10 cellular contexts compared by ENCODE assay signal in genomic region chr21:38351961-38352521, GRCh38.
A peak's percentile ranks its signal among the peaks of the same experiment; 100 is the strongest.
DNase-seq lines count a peak whose midpoint lies in the region; ATAC-seq and TF ChIP-seq lines count a peak whose summit lies in the region.
"Had no signal": no experiment of that assay in that cellular context is flagged by ENCODE, and none has a peak within 500 bp of the region (broad histone marks: within the 10 kb centered on the region; RNA-seq: fewer than 3 reads in every experiment).

No MANE protein-coding gene starts in this region.

- no peaks in the 10 kb centered on the region for H3K9me3 Mint-ChIP-seq in activated CD4-positive, alpha-beta T cell treated with anti-CD3 and anti-CD28 coated beads for 36 hours (ENCODE audit: low read depth)
- H3K9me3 Mint-ChIP-seq in type B pancreatic cell: no peaks in the 10 kb centered on the region

- peak overlapping the region; percentile 48 for H3K9ac ChIP-seq in PC-3 (ENCODE audit: low read length)

- H3K4me3 ChIP-seq in PC-3 (ENCODE audit: low read length): no peak overlapping the region
- H3K4me3 ChIP-seq in foreskin fibroblast (ENCODE audit: low read depth in 1 of 2, low read length in 2 of 2): peak overlapping the region in 1 of 2 donors; percentile 8
- H3K4me3 ChIP-seq in lower leg skin (ENCODE audit: low read depth, poor library complexity, severe bottlenecking): no peak overlapping the region

- H4K20me1 ChIP-seq in PC-3 (ENCODE audit: low read length): no peaks in the 10 kb centered on the region

- no peaks in the 10 kb centered on the region for H3K79me2 ChIP-seq in PC-3 (ENCODE audit: low read length)

- peak overlapping the region; percentile 23 for H3K27ac Mint-ChIP-seq in activated CD4-positive, alpha-beta T cell treated with anti-CD3 and anti-CD28 coated beads for 36 hours
- peak overlapping the region; percentile 28 for H3K27ac Mint-ChIP-seq in type B pancreatic cell
- H3K27ac Mint-ChIP-seq: CD4-positive, CD25-positive, alpha-beta regulatory T cell had no signal

- H3K27me3 Mint-ChIP-seq in activated CD4-positive, alpha-beta T cell treated with anti-CD3 and anti-CD28 coated beads for 36 hours: peaks cover 6% of the 10 kb centered on the region
- peaks cover 10% of the 10 kb centered on the region for H3K27me3 Mint-ChIP-seq in type B pancreatic cell
- H3K27me3 Mint-ChIP-seq: CD4-positive, CD25-positive, alpha-beta regulatory T cell had no signal

- H3K4me2 ChIP-seq in PC-3 (ENCODE audit: low read length): peak overlapping the region; percentile 41

- BruUV-seq in PC-3 (replicated peaks; lab: Mats Ljungman, UMichigan): no TSS peak

- POLR2A ChIA-PET in activated CD4-positive, alpha-beta T cell treated with anti-CD3 and anti-CD28 coated beads for 36 hours (lab: Charles Lee): interaction anchor here (0.7 kb wide), 1 partner anchor 107 kb away, joined by 4 read pairs; no protein-coding TSS in a partner anchor
- POLR2A ChIA-PET in PC-3 (lab: Charles Lee; ENCODE audit: unreplicated experiment): no interaction called here

- peak overlapping the region; percentile 51 for H3K27ac ChIP-seq in PC-3 (ENCODE audit: low read length)

- no peaks in the 10 kb centered on the region for H3K36me3 Mint-ChIP-seq in activated CD4-positive, alpha-beta T cell treated with anti-CD3 and anti-CD28 coated beads for 36 hours (ENCODE audit: low read depth)
- H3K36me3 Mint-ChIP-seq in type B pancreatic cell: peaks cover 3% of the 10 kb centered on the region
- H3K36me3 Mint-ChIP-seq: CD4-positive, CD25-positive, alpha-beta regulatory T cell had no signal

- H3K4me3 Mint-ChIP-seq in activated CD4-positive, alpha-beta T cell treated with anti-CD3 and anti-CD28 coated beads for 36 hours: no peak overlapping the region
- H3K4me3 Mint-ChIP-seq in type B pancreatic cell: no peak overlapping the region
- H3K4me3 Mint-ChIP-seq: CD4-positive, CD25-positive, alpha-beta regulatory T cell had no signal

- TF ChIP-seq CTCF in PC-3 (conservative IDR thresholded peaks at IDR 0.05; ENCODE audit: low read depth, low read length): no peak
- TF ChIP-seq CTCF in foreskin fibroblast (IDR thresholded peaks at IDR 0.05; ENCODE audit: low read depth, low read length): no peak
- TF ChIP-seq CTCF in type B pancreatic cell (conservative IDR thresholded peaks at IDR 0.05): no peak
- TF ChIP-seq CTCF in lower leg skin (IDR thresholded peaks at IDR 0.05): no peak

- no peak for ATAC-seq in activated CD4-positive, alpha-beta T cell treated with anti-CD3 and anti-CD28 coated beads for 36 hours
- peak; percentile 58 for ATAC-seq in PC-3
- no peak for ATAC-seq in HG03175 (IDR thresholded peaks at IDR 0.05; ENCODE audit: unreplicated experiment)

- no peak for TF ChIP-seq POLR2A in lower leg skin (IDR thresholded peaks at IDR 0.05)

- H3K9me2 ChIP-seq in PC-3 (replicated peaks; ENCODE audit: low read length): no peaks in the 10 kb centered on the region

- WGBS in lower leg skin, 2 donors: 37% methylated on average over 10 of the region's 10 CpGs

- H3K9me3 ChIP-seq in PC-3 (ENCODE audit: low read length): no peaks in the 10 kb centered on the region

- H3K36me3 ChIP-seq in PC-3 (ENCODE audit: low read depth, low read length): no peaks in the 10 kb centered on the region

- intact Hi-C loops in activated CD4-positive, alpha-beta T cell treated with anti-CD3 and anti-CD28 coated beads for 36 hours (cut with DNase I, micrococcal nuclease): loop anchor here (1.0 to 10.0 kb wide), 3 partner anchors 133 to 677 kb away; no protein-coding TSS in a partner anchor
- intact Hi-C loops in PC-3 (cut with micrococcal nuclease) (loop anchor here (1.0 to 5.0 kb wide), 3 partner anchors 133 to 193 kb away; no protein-coding TSS in a partner anchor), lower leg skin (cut with DNase I; ENCODE audit: low total_unique reads) (loop anchor here (2.0 kb wide), 1 partner anchor 131 kb away; no protein-coding TSS in a partner anchor)

- peaks cover 15% of the 10 kb centered on the region for H3K4me1 ChIP-seq in PC-3 (ENCODE audit: insufficient read depth, low read length)

- CTCF ChIA-PET in activated CD4-positive, alpha-beta T cell treated with anti-CD3 and anti-CD28 coated beads for 36 hours (lab: Charles Lee): interaction anchor here (0.6 to 10.2 kb wide), 48 partner anchors 9 to 671 kb away, joined by 3 to 154 read pairs (median 4); no protein-coding TSS in a partner anchor
- CTCF ChIA-PET in PC-3 (lab: Charles Lee): interaction anchor here (0.5 to 1.6 kb wide), 9 partner anchors 27 to 651 kb away, joined by 3 to 12 read pairs (median 4); no protein-coding TSS in a partner anchor

- H2AFZ ChIP-seq in PC-3 (ENCODE audit: low read length): 0 out of 2 replicates have a peak overlapping the region, but pooled peaks have one; percentile 12

- peaks cover 41% of the 10 kb centered on the region for H3K4me1 Mint-ChIP-seq in activated CD4-positive, alpha-beta T cell treated with anti-CD3 and anti-CD28 coated beads for 36 hours
- H3K4me1 Mint-ChIP-seq in type B pancreatic cell (ENCODE audit: unreplicated experiment): peaks cover 38% of the 10 kb centered on the region

- DNase-seq in activated CD4-positive, alpha-beta T cell treated with anti-CD3 and anti-CD28 coated beads for 36 hours: no peak
- no peak for DNase-seq in activated CD4-positive, alpha-beta T cell treated with anti-CD3 and anti-CD28 coated beads for 1 hour
- DNase-seq in PC-3: peak; percentile 67
- peak; percentile 93 for DNase-seq in foreskin fibroblast
- DNase-seq in type B pancreatic cell (ENCODE audit: extremely low spot score, unreplicated experiment): no peak
- DNase-seq in mucosa of gallbladder (ENCODE audit: low spot score): no peak
- DNase-seq in lower leg skin (ENCODE audit: low spot score in 2 of 2): no peak
- DNase-seq: CD4-positive, CD25-positive, alpha-beta regulatory T cell; central memory CD4-positive, alpha-beta T cell had no signal

- H3K27me3 ChIP-seq in PC-3 (ENCODE audit: low read length): no peaks in the 10 kb centered on the region

- no peaks in the 10 kb centered on the region for H3F3A ChIP-seq in PC-3 (ENCODE audit: low read length, unreplicated experiment)

Comparison
In these comparisons a context has a peak if more than half of its experiments do, and no peak if none do; other contexts are left out.
1. DNase-seq: peak in PC-3 (single experiment) and foreskin fibroblast (2 of 2); none in activated CD4-positive, alpha-beta T cell treated with anti-CD3 and anti-CD28 coated beads for 36 hours (single experiment), activated CD4-positive, alpha-beta T cell treated with anti-CD3 and anti-CD28 coated beads for 1 hour (single experiment), type B pancreatic cell (single experiment), mucosa of gallbladder (single experiment) and lower leg skin (0 of 2).